8 cellular contexts compared by ENCODE assay signal in genomic region chr15:31004220-31004733, GRCh38. TPM values are rescaled to one million over a fixed set of nuclear protein-coding genes. Genes with fewer than 3 reads are reported as not detected.
DNase-seq lines count a peak whose midpoint lies in the region; ATAC-seq, FAIRE-seq and TF ChIP-seq lines count a peak whose summit lies in the region.

No MANE protein-coding gene starts in this region.

- no peaks in the 10 kb centered on the region for H3K9me3 Mint-ChIP-seq in activated T-helper 17 cell treated with anti-CD3 and anti-CD28 coated beads, Interleukin-2, amount 50 U/mL, for 72 hours

- TF ChIP-seq POLR2A in GM12892 (IDR thresholded peaks at IDR 0.05; ENCODE audit: low read depth, low read length), result peak; percentile 66
- TF ChIP-seq POLR2A in gastrocnemius medialis (IDR thresholded peaks at IDR 0.05), result no peak

- peak overlapping the region; percentile 66 for H3K27ac Mint-ChIP-seq in activated T-helper 17 cell treated with anti-CD3 and anti-CD28 coated beads, Interleukin-2, amount 50 U/mL, for 72 hours

- H3K4me1 ChIP-seq in gastrocnemius medialis (no peaks in the 10 kb centered on the region), HAP-1 (no peaks in the 10 kb centered on the region)

- H3K4me3 Mint-ChIP-seq in activated T-helper 17 cell treated with anti-CD3 and anti-CD28 coated beads, Interleukin-2, amount 50 U/mL, for 72 hours, result no peak overlapping the region

- ATAC-seq in GM21390 (IDR thresholded peaks at IDR 0.05; ENCODE audit: unreplicated experiment) (peak; percentile 90), HG03521 (IDR thresholded peaks at IDR 0.05; ENCODE audit: unreplicated experiment) (peak; percentile 81), gastrocnemius medialis (peak; percentile 56 to 63)
- ATAC-seq in activated T-helper 17 cell treated with anti-CD3 and anti-CD28 coated beads, Interleukin-2, amount 50 U/mL, for 72 hours (replicated peaks), result peak; percentile 31

- H3K36me3 Mint-ChIP-seq in activated T-helper 17 cell treated with anti-CD3 and anti-CD28 coated beads, Interleukin-2, amount 50 U/mL, for 72 hours (ENCODE audit: low read depth), result no peaks in the 10 kb centered on the region

- in situ Hi-C loops in gastrocnemius medialis (cut with MboI; ENCODE audit: low sequenced_read_pairs in 4 of 4), result no loop called here
- in situ Hi-C loops in HAP-1 (cut with MboI; ENCODE audit: low sequenced_read_pairs), result no loop called here

- FAIRE-seq in GM12892 (lab: Jason Lieb, UNC), result peak; percentile 95

- no peak overlapping the region for H3K4me3 ChIP-seq in gastrocnemius medialis
- H3K4me3 ChIP-seq in HAP-1, result no peak overlapping the region
- no peak overlapping the region for H3K4me3 ChIP-seq in coronary artery

- H3K27ac ChIP-seq in gastrocnemius medialis (peak overlapping the region; percentile 8 to 48 (median 43)), coronary artery (no peak overlapping the region)

- H3K27me3 Mint-ChIP-seq in activated T-helper 17 cell treated with anti-CD3 and anti-CD28 coated beads, Interleukin-2, amount 50 U/mL, for 72 hours, result peaks cover 24% of the 10 kb centered on the region

- no peaks in the 10 kb centered on the region for H3K9me3 ChIP-seq in gastrocnemius medialis
- no peaks in the 10 kb centered on the region for H3K9me3 ChIP-seq in HAP-1

- H3K4me1 Mint-ChIP-seq in activated T-helper 17 cell treated with anti-CD3 and anti-CD28 coated beads, Interleukin-2, amount 50 U/mL, for 72 hours, result peaks cover 6% of the 10 kb centered on the region

- no peak for TF ChIP-seq CTCF in gastrocnemius medialis (IDR thresholded peaks at IDR 0.05 in 4 of 5, conservative IDR thresholded peaks at IDR 0.05 in 1 of 5)
- TF ChIP-seq CTCF in coronary artery (IDR thresholded peaks at IDR 0.05), result no peak

- DNase-seq in GM12892 (ENCODE audit: insufficient read length) (no peak), gastrocnemius medialis (peak in 1 of 2 donors; percentile 21), HAP-1 (ENCODE audit: low spot score in 2 of 2) (no peak), coronary artery (ENCODE audit: low spot score) (no peak)
- DNase-seq in activated CD8-positive, alpha-beta memory T cell treated with anti-CD3 and anti-CD28 coated beads, Interleukin-2, amount 50 U/mL, for 4 hours, result no peak

- H3K36me3 ChIP-seq in gastrocnemius medialis, result no peaks in the 10 kb centered on the region
- no peaks in the 10 kb centered on the region for H3K36me3 ChIP-seq in HAP-1 (replicated peaks)

- intact Hi-C loops in gastrocnemius medialis (cut with DNase I; ENCODE audit: low total_unique reads), result no loop called here

- no peaks in the 10 kb centered on the region for H3K27me3 ChIP-seq in gastrocnemius medialis
- H3K27me3 ChIP-seq in HAP-1 (ENCODE audit: low read depth), result peaks cover 3% of the 10 kb centered on the region; the same call in 1 of the 2 replicates

RNA-seq across cellular contexts. Expression of gene MTMR10, which starts 12.8 kb away (rescaled TPM):
- polyA plus RNA-seq in GM12892 (2012; ENCODE audit: missing spikeins), result 10.3 TPM
- total RNA-seq in activated T-helper 17 cell treated with anti-CD3 and anti-CD28 coated beads, Interleukin-2, amount 50 U/mL, for 72 hours, result 10 to 100 TPM in 1 of 2 donors, 1 to 10 TPM in 1; 9.9 to 10.6 TPM
- total RNA-seq in gastrocnemius medialis, result 10 to 100 TPM; 36.6 to 63.4 (median 40.4) TPM

Comparison
In these comparisons a context has a peak if more than half of its experiments do, and no peak if none do; other contexts are left out.
1. ATAC-seq: peak in every context shown above with its lines; median percentile 90 in GM21390; 81 in HG03521; 60 in gastrocnemius medialis; 31 in activated T-helper 17 cell treated with anti-CD3 and anti-CD28 coated beads, Interleukin-2, amount 50 U/mL, for 72 hours.
2. H3K27ac ChIP-seq: peak in gastrocnemius medialis (4 of 4); none in coronary artery (0 of 2).